16 cellular contexts compared by ENCODE assay signal in genomic region chr2:201891676-201892075, GRCh38.
DNase-seq lines count a peak whose midpoint lies in the region; FAIRE-seq and TF ChIP-seq lines count a peak whose summit lies in the region.
"Had no signal": no experiment of that assay in that cellular context is flagged by ENCODE, and none has a peak within 500 bp of the region (broad histone marks: within the 10 kb centered on the region; RNA-seq: fewer than 3 reads in every experiment).

No MANE protein-coding gene starts in this region.

- H3K36me3 ChIP-seq in SJSA1: no peaks in the 10 kb centered on the region
- no peaks in the 10 kb centered on the region for H3K36me3 ChIP-seq in OCI-LY7 (ENCODE audit: insufficient read depth, low read length)

- DNase-seq in H4 (ENCODE audit: low spot score): peak; percentile 16
- peak; percentile 37 for DNase-seq in LoVo (ENCODE audit: low spot score)
- DNase-seq in SJSA1 (ENCODE audit: low read depth in 1 of 2, low spot score in 2 of 2): peak; percentile 46 to 55
- peak; percentile 43 for DNase-seq in urothelium cell line (ENCODE audit: low spot score)
- no peak for DNase-seq in AG20443 (ENCODE audit: low spot score)
- no peak for DNase-seq in OCI-LY7 (ENCODE audit: low spot score)
- no peak for DNase-seq in NCI-H1436 treated with DMSO at 0.1 percent for 48 hours (lab: John Stamatoyannopoulos, UW)
- DNase-seq: CD8-positive, alpha-beta T cell; EL; H7; NCI-H1092 treated with DMSO at 0.1 percent for 48 hours; NCI-H1694; NCI-H524; T-cell; T-helper 9 cell had no signal

- H3K4me1 ChIP-seq in SJSA1 (replicated peaks) (peaks cover 46% of the 10 kb centered on the region), OCI-LY7 (ENCODE audit: insufficient read depth, low read length, poor library complexity, severe bottlenecking) (no peaks in the 10 kb centered on the region)

- no peaks in the 10 kb centered on the region for H4K20me1 ChIP-seq in OCI-LY7 (ENCODE audit: insufficient read depth, low read length)

- H3K27ac ChIP-seq in SJSA1 (no peak overlapping the region), OCI-LY7 (ENCODE audit: low read depth, low read length, poor library complexity, severe bottlenecking) (no peak overlapping the region)

- no peak overlapping the region for H3K4me2 ChIP-seq in OCI-LY7 (ENCODE audit: low read length)

- no peaks in the 10 kb centered on the region for H3K9me2 ChIP-seq in OCI-LY7 (ENCODE audit: insufficient read depth, low read length)

- H3K79me2 ChIP-seq in OCI-LY7 (ENCODE audit: insufficient read depth, low read depth, low read length): no peaks in the 10 kb centered on the region

- H3K4me3 ChIP-seq in SJSA1 (no peak overlapping the region), OCI-LY7 (ENCODE audit: low read depth, low read length, poor library complexity, severe bottlenecking) (no peak overlapping the region)

- TF ChIP-seq CTCF in OCI-LY7 (conservative IDR thresholded peaks at IDR 0.05; ENCODE audit: low read length): no peak

- H2AFZ ChIP-seq in OCI-LY7 (ENCODE audit: low read length): no peak overlapping the region

- no peak for FAIRE-seq in urothelium cell line (lab: Jason Lieb, UNC)
- FAIRE-seq: HTR-8/SVneo had no signal

- CTCF ChIA-PET in OCI-LY7 (lab: Charles Lee; ENCODE audit: unreplicated experiment): no interaction called here

- POLR2A ChIA-PET in OCI-LY7 (lab: Charles Lee): no interaction called here

- H3K27me3 ChIP-seq in SJSA1 (replicated peaks): no peaks in the 10 kb centered on the region

- intact Hi-C loops in OCI-LY7 (cut with micrococcal nuclease; ENCODE audit: unreplicated experiment): no loop called here

- H3K9me3 ChIP-seq in SJSA1 (replicated peaks) (no peaks in the 10 kb centered on the region), OCI-LY7 (ENCODE audit: low read length) (no peaks in the 10 kb centered on the region; the same call in 1 of the 2 replicates)

- no TSS peak for BruUV-seq in OCI-LY7 (replicated peaks; lab: Mats Ljungman, UMichigan)

Comparison
In these comparisons a context has a peak if more than half of its experiments do, and no peak if none do; other contexts are left out.
1. DNase-seq: peak in H4 (single experiment), LoVo (single experiment), SJSA1 (2 of 2) and urothelium cell line (single experiment); none in AG20443 (single experiment), OCI-LY7 (single experiment) and NCI-H1436 treated with DMSO at 0.1 percent for 48 hours (single experiment).